ENCODE assay signal across 16 cellular contexts in genomic region chr17:41065829-41066624, GRCh38. TPM values are rescaled to one million over a fixed set of nuclear protein-coding genes. Genes with fewer than 3 reads are reported as not detected.
A peak's percentile ranks its signal among the peaks of the same experiment; 100 is the strongest.
DNase-seq lines count a peak whose midpoint lies in the region; ATAC-seq and TF ChIP-seq lines count a peak whose summit lies in the region.
"Had no signal": no experiment of that assay in that cellular context is flagged by ENCODE, and none has a peak within 500 bp of the region (broad histone marks: within the 10 kb centered on the region; RNA-seq: fewer than 3 reads in every experiment).

KRTAP2-4 (minus strand) TSS chr17:41065879; CDS start chr17:41065845, 34 bp downstream.

- no peak within 1 kb of the TSS for H3K4me3 ChIP-seq in HFF-Myc (replicated peaks; ENCODE audit: low read depth, low read length)
- no peak within 1 kb of the TSS for H3K4me3 ChIP-seq in SJCRH30
- H3K4me3 ChIP-seq in fibroblast of villous mesenchyme (ENCODE audit: low read depth, low read length): no peak within 1 kb of the TSS
- no peak within 1 kb of the TSS for H3K4me3 ChIP-seq in endodermal cell (ENCODE audit: low read length)
- H3K4me3 ChIP-seq: mucosa of descending colon, upper lobe of left lung had no signal

- WGBS in endodermal cell (ENCODE audit: insufficient coverage in 1 of 2, insufficient read length in 1 of 2), 2 experiments: 91 to 96% methylated on average over 5 of the region's 6 CpGs

- H3K36me3 Mint-ChIP-seq in T-helper 17 cell (ENCODE audit: low read depth): no peaks in the 10 kb centered on the region
- no peaks in the 10 kb centered on the region for H3K36me3 Mint-ChIP-seq in endodermal cell (ENCODE audit: low read depth)

- H3K27ac ChIP-seq in SJCRH30: 0 out of 2 replicates have a peak within 1 kb of the TSS, but pooled peaks have one; percentile 8
- H3K27ac ChIP-seq in endodermal cell (ENCODE audit: low read depth, low read length): no peak within 1 kb of the TSS
- H3K27ac ChIP-seq: upper lobe of left lung had no signal

- ATAC-seq in T-helper 17 cell (no peak), HG03520 (IDR thresholded peaks at IDR 0.05; ENCODE audit: unreplicated experiment) (no peak)
- ATAC-seq: activated CD8-positive, alpha-beta T cell treated with anti-CD3 and anti-CD28 coated beads, Interleukin-2, amount 10 ng/mL, durations not matched to agents 7 days and 5 days; mucosa of descending colon; sciatic nerve had no signal

- no peaks in the 10 kb centered on the region for H3K9me3 Mint-ChIP-seq in endodermal cell

- H3K27me3 ChIP-seq in SJCRH30 (no peaks in the 10 kb centered on the region), endodermal cell (ENCODE audit: control insufficient read depth, insufficient read depth, low read length, poor library complexity, severe bottlenecking) (no peaks in the 10 kb centered on the region)
- H3K27me3 ChIP-seq: upper lobe of left lung had no signal

- H3K9me3 ChIP-seq in SJCRH30 (replicated peaks) (no peaks in the 10 kb centered on the region), T-helper 17 cell (ENCODE audit: control insufficient read depth, low read length, poor library complexity, severe bottlenecking) (no peaks in the 10 kb centered on the region), endodermal cell (ENCODE audit: control insufficient read depth, low read length) (no peaks in the 10 kb centered on the region)
- H3K9me3 ChIP-seq: mucosa of descending colon, upper lobe of left lung had no signal

- DNase-seq in AG08395 (ENCODE audit: low spot score) (peak; percentile 74), HFF-Myc (ENCODE audit: extremely low read depth, low read depth) (peak; percentile 85), SJCRH30 (peak; percentile 13 to 17), fibroblast of villous mesenchyme (ENCODE audit: low read depth) (peak; percentile 93), NCI-H748 treated with DMSO at 0.1 percent for 48 hours (lab: John Stamatoyannopoulos, UW) (no peak), T-helper 17 cell (no peak), endodermal cell (no peak)
- DNase-seq: activated CD8-positive, alpha-beta T cell treated with anti-CD3 and anti-CD28 coated beads, Interleukin-2, amount 10 ng/mL, durations not matched to agents 7 days and 5 days; activated naive CD4-positive, alpha-beta T cell treated with anti-CD3 and anti-CD28 coated beads, Interleukin-2, amount 50 U/mL, for 16 hours; mucosa of descending colon; NCI-H1105; NCI-H82; upper lobe of left lung had no signal

- H3K27ac Mint-ChIP-seq in T-helper 17 cell: no peak within 1 kb of the TSS
- no peak within 1 kb of the TSS for H3K27ac Mint-ChIP-seq in endodermal cell
- H3K27ac Mint-ChIP-seq: activated CD8-positive, alpha-beta T cell treated with anti-CD3 and anti-CD28 coated beads, Interleukin-2, amount 10 ng/mL, durations not matched to agents 7 days and 5 days had no signal

- H3K4me3 Mint-ChIP-seq in T-helper 17 cell: no peak within 1 kb of the TSS
- H3K4me3 Mint-ChIP-seq in endodermal cell: no peak within 1 kb of the TSS
- H3K4me3 Mint-ChIP-seq: activated CD8-positive, alpha-beta T cell treated with anti-CD3 and anti-CD28 coated beads, Interleukin-2, amount 10 ng/mL, durations not matched to agents 7 days and 5 days had no signal

- TF ChIP-seq CTCF in HFF-Myc (IDR thresholded peaks at IDR 0.05; ENCODE audit: low read depth, low read length, missing control alignments): no peak
- no peak for TF ChIP-seq CTCF in fibroblast of villous mesenchyme (IDR thresholded peaks at IDR 0.05; ENCODE audit: insufficient read depth, low read depth, low read length)
- TF ChIP-seq CTCF in endodermal cell (conservative IDR thresholded peaks at IDR 0.05): no peak

- H3K4me1 Mint-ChIP-seq in T-helper 17 cell (no peaks in the 10 kb centered on the region), endodermal cell (no peaks in the 10 kb centered on the region)

- no peak within 1 kb of the TSS for H3K9ac ChIP-seq in endodermal cell (ENCODE audit: extremely low read depth, low read length, poor library complexity, severe bottlenecking)

- H3K27me3 Mint-ChIP-seq in T-helper 17 cell: peaks cover 18% of the 10 kb centered on the region
- no peaks in the 10 kb centered on the region for H3K27me3 Mint-ChIP-seq in endodermal cell (ENCODE audit: insufficient read depth)

- H3K36me3 ChIP-seq in SJCRH30 (no peaks in the 10 kb centered on the region), endodermal cell (ENCODE audit: control insufficient read depth, insufficient read depth, low read length) (no peaks in the 10 kb centered on the region)
- H3K36me3 ChIP-seq: upper lobe of left lung had no signal

- H3K4me1 ChIP-seq in SJCRH30 (peaks cover 59% of the 10 kb centered on the region), endodermal cell (ENCODE audit: control insufficient read depth, insufficient read depth, low read length) (no peaks in the 10 kb centered on the region)
- H3K4me1 ChIP-seq: upper lobe of left lung had no signal

RNA-seq across cellular contexts. Expression of gene KRTAP2-4, which starts in this region (rescaled TPM):
- total RNA-seq in SJCRH30 (2014; rRNA removed; shearing (Covaris generic)): not detected in 2 replicates
- total RNA-seq in fibroblast of villous mesenchyme (not detected in 2 replicates), T-helper 17 cell (not detected), endodermal cell (not detected)
- polyA plus RNA-seq in endodermal cell (2013, experiment 1 of 2): not detected
- not detected for polyA plus RNA-seq in endodermal cell (2013, experiment 2 of 2)
- total RNA-seq: activated CD8-positive, alpha-beta T cell treated with anti-CD3 and anti-CD28 coated beads, Interleukin-2, amount 10 ng/mL, durations not matched to agents 7 days and 5 days; mucosa of descending colon; sciatic nerve; T-helper 1 cell treated with Interleukin-12 subunit alpha and Interleukin-12 subunit beta and Interleukin-4 antibody, amounts not matched to agents 30 ng/mL and 1 ng/mL, for 36 hours; upper lobe of left lung had no signal

Comparison
In these comparisons a context has a peak if more than half of its experiments do, and no peak if none do; other contexts are left out.
1. Peak in DNase-seq and H3K27ac ChIP-seq in SJCRH30; RNA of the gene not detected or under 1 TPM.
2. Peak in DNase-seq in fibroblast of villous mesenchyme; RNA of the gene not detected or under 1 TPM.
3. DNase-seq: peak in AG08395 (single experiment) and HFF-Myc (single experiment); none in NCI-H748 treated with DMSO at 0.1 percent for 48 hours (single experiment), T-helper 17 cell (0 of 3) and endodermal cell (single experiment).